ENCODE assay signal across 8 cellular contexts in the genomic region with DNA sequence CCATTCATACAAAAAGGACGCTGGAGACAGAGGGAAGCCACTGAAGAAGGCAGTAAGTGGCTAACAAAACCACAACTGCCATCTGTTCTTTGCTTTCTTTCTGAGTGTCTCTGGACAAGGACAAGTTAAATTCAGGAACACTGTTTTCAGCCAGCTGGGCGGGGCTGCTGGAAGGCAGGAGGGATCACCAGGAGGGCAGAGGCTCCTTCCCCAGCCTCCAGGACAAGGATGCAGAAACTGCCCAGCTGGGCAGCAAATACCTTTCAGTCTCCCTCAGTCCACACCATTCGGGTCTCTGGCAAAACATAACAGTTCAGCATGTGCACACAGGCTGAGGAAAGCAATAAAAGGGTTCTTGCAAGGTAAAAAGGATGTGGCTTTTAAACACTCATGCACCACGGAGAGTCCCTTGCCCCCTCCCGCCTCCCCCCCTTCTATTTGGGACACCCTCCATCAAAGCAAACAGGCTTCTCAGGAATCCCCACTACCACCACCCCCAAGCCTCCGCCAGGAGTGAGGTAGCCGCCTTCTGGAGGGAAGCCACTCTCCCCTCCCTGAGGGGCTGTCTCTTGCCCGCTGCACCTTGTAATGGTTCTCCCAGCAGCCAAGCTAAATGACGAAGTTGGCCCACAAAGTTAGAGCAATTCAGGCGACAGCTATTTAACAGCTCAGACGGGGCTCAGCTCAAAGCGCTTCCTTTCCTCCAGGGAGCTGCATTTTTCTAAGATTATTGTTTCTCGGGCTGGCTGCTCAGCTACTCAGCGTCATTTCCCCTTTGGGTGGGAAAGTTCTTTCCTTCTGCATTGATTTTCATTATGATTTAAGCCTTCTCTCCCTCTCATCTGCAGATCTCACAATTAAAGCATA. TPM values are rescaled to one million over a fixed set of nuclear protein-coding genes. Genes with fewer than 3 reads are reported as not detected.
DNase-seq lines count a peak whose midpoint lies in the region; ATAC-seq, FAIRE-seq and TF ChIP-seq lines count a peak whose summit lies in the region.

No MANE protein-coding gene starts in this region.

- H3K4me1 Mint-ChIP-seq in activated T-helper 2 cell treated with anti-CD3 and anti-CD28 coated beads, Interferon-gamma antibody, Interleukin-2, Interleukin-4, amounts not matched to agents 10 μg/mL and 5 μg/mL and 100 μg/mL, durations not matched to agents 14 hours and 24 hours and 36 hours (ENCODE audit: low read depth), result peaks cover 59% of the 10 kb centered on the region
- peaks cover 68% of the 10 kb centered on the region for H3K4me1 Mint-ChIP-seq in glutamatergic neuron (ENCODE audit: low read depth, unreplicated experiment)

- TF ChIP-seq CTCF in GM12875 (IDR thresholded peaks at IDR 0.05; ENCODE audit: borderline replicate concordance, insufficient read depth, low read depth, low read length) (no peak), glutamatergic neuron (IDR thresholded peaks at IDR 0.05; ENCODE audit: partially characterized antibody, unreplicated experiment) (no peak)

- intact Hi-C loops in activated T-helper 2 cell treated with anti-CD3 and anti-CD28 coated beads, Interferon-gamma antibody, Interleukin-2, Interleukin-4, amounts not matched to agents 10 μg/mL and 5 μg/mL and 100 μg/mL, durations not matched to agents 14 hours and 24 hours and 36 hours (cut with micrococcal nuclease), result loop anchor here (1.0 kb wide), 5 partner anchors 17 to 180 kb away; no protein-coding TSS in a partner anchor
- intact Hi-C loops in sciatic nerve (cut with DNase I), result no loop called here

- H3K27me3 ChIP-seq in NT2/D1 (ENCODE audit: insufficient read depth, insufficient read length), result peaks cover 12% of the 10 kb centered on the region

- peak overlapping the region; percentile 95 for H3K4me3 Mint-ChIP-seq in activated T-helper 2 cell treated with anti-CD3 and anti-CD28 coated beads, Interferon-gamma antibody, Interleukin-2, Interleukin-4, amounts not matched to agents 10 μg/mL and 5 μg/mL and 100 μg/mL, durations not matched to agents 14 hours and 24 hours and 36 hours (ENCODE audit: low read depth)
- H3K4me3 Mint-ChIP-seq in glutamatergic neuron (ENCODE audit: unreplicated experiment), result peak overlapping the region; percentile 95

- H3K4me1 ChIP-seq in NT2/D1 (ENCODE audit: insufficient read depth, insufficient read length), result peaks cover 8% of the 10 kb centered on the region

- H3K36me3 Mint-ChIP-seq in activated T-helper 2 cell treated with anti-CD3 and anti-CD28 coated beads, Interferon-gamma antibody, Interleukin-2, Interleukin-4, amounts not matched to agents 10 μg/mL and 5 μg/mL and 100 μg/mL, durations not matched to agents 14 hours and 24 hours and 36 hours (ENCODE audit: low read depth), result peaks cover 47% of the 10 kb centered on the region
- H3K36me3 Mint-ChIP-seq in glutamatergic neuron (ENCODE audit: unreplicated experiment), result peaks cover 9% of the 10 kb centered on the region

- ATAC-seq in sciatic nerve, result peak; percentile 25

- H3K4me3 ChIP-seq in GM12875 (ENCODE audit: low read depth, low read length) (peak overlapping the region; percentile 38), NT2/D1 (ENCODE audit: insufficient read length, low read depth) (no peak overlapping the region)

- H3K9ac ChIP-seq in NT2/D1 (ENCODE audit: insufficient read length, low read depth), result peak overlapping the region; percentile 59

- H3K27ac Mint-ChIP-seq in activated T-helper 2 cell treated with anti-CD3 and anti-CD28 coated beads, Interferon-gamma antibody, Interleukin-2, Interleukin-4, amounts not matched to agents 10 μg/mL and 5 μg/mL and 100 μg/mL, durations not matched to agents 14 hours and 24 hours and 36 hours, result peak overlapping the region; percentile 86
- H3K27ac Mint-ChIP-seq in glutamatergic neuron (ENCODE audit: unreplicated experiment), result peak overlapping the region; percentile 93

- no peaks in the 10 kb centered on the region for H3K9me3 Mint-ChIP-seq in activated T-helper 2 cell treated with anti-CD3 and anti-CD28 coated beads, Interferon-gamma antibody, Interleukin-2, Interleukin-4, amounts not matched to agents 10 μg/mL and 5 μg/mL and 100 μg/mL, durations not matched to agents 14 hours and 24 hours and 36 hours
- peaks cover 22% of the 10 kb centered on the region for H3K9me3 Mint-ChIP-seq in glutamatergic neuron (ENCODE audit: unreplicated experiment)

- H3K36me3 ChIP-seq in NT2/D1 (ENCODE audit: insufficient read depth, insufficient read length, low read length), result peaks cover 50% of the 10 kb centered on the region

- no peaks in the 10 kb centered on the region for H3K9me3 ChIP-seq in NT2/D1 (ENCODE audit: insufficient read depth, low read length)

- FAIRE-seq in urothelium cell line (lab: Jason Lieb, UNC), result no peak

- DNase-seq in NT2/D1 (ENCODE audit: low read depth, low spot score) (no peak), glutamatergic neuron (peak; percentile 55), sciatic nerve (ENCODE audit: low spot score) (peak; percentile 68), urothelium cell line (ENCODE audit: low spot score) (peak; percentile 46), HT-29 (ENCODE audit: low spot score) (no peak), NCI-H1436 treated with DMSO at 0.1 percent for 48 hours (lab: John Stamatoyannopoulos, UW) (no peak)
- peak; percentile 48 for DNase-seq in activated T-helper 2 cell treated with anti-CD3 and anti-CD28 coated beads, Interferon-gamma antibody, Interleukin-2, Interleukin-4, amounts not matched to agents 10 μg/mL and 5 μg/mL and 100 μg/mL, durations not matched to agents 14 hours and 24 hours and 36 hours (ENCODE audit: low spot score)

- H3K27me3 Mint-ChIP-seq in activated T-helper 2 cell treated with anti-CD3 and anti-CD28 coated beads, Interferon-gamma antibody, Interleukin-2, Interleukin-4, amounts not matched to agents 10 μg/mL and 5 μg/mL and 100 μg/mL, durations not matched to agents 14 hours and 24 hours and 36 hours (ENCODE audit: low read depth), result peaks cover 2% of the 10 kb centered on the region
- H3K27me3 Mint-ChIP-seq in glutamatergic neuron (ENCODE audit: unreplicated experiment), result peaks cover 6% of the 10 kb centered on the region

RNA-seq across cellular contexts. Expression of a gene that starts 3.8 kb away (rescaled TPM):
- 58.0 and 59.1 TPM in 2 replicates for total RNA-seq in activated T-helper 2 cell treated with anti-CD3 and anti-CD28 coated beads, Interferon-gamma antibody, Interleukin-2, Interleukin-4, amounts not matched to agents 10 μg/mL and 5 μg/mL and 100 μg/mL, durations not matched to agents 14 hours and 24 hours and 36 hours
- total RNA-seq in glutamatergic neuron (ENCODE audit: unreplicated experiment) (32.7 TPM), sciatic nerve (87.4 TPM)
- total RNA-seq in HT-29 (2014; rRNA removed; shearing (Covaris generic)), result 0.33 and 2.2 TPM in 2 replicates

Comparison
In these comparisons a context has a peak if more than half of its experiments do, and no peak if none do; other contexts are left out.
1. DNase-seq: peak in activated T-helper 2 cell treated with anti-CD3 and anti-CD28 coated beads, Interferon-gamma antibody, Interleukin-2, Interleukin-4, amounts not matched to agents 10 μg/mL and 5 μg/mL and 100 μg/mL, durations not matched to agents 14 hours and 24 hours and 36 hours (single experiment), glutamatergic neuron (single experiment), sciatic nerve (single experiment) and urothelium cell line (single experiment); none in NT2/D1 (single experiment), HT-29 (single experiment) and NCI-H1436 treated with DMSO at 0.1 percent for 48 hours (single experiment).
2. RNA of a gene that starts 3.8 kb away (total RNA-seq): 87.4 TPM in sciatic nerve (single experiment), 58.0 to 59.1 TPM in activated T-helper 2 cell treated with anti-CD3 and anti-CD28 coated beads, Interferon-gamma antibody, Interleukin-2, Interleukin-4, amounts not matched to agents 10 μg/mL and 5 μg/mL and 100 μg/mL, durations not matched to agents 14 hours and 24 hours and 36 hours and 32.7 TPM in glutamatergic neuron (single experiment); 0.33 to 2.2 TPM in HT-29; every median in the first group is over 10 times any median in the second.